2 cellular contexts compared by ENCODE assay signal in the genomic region with DNA sequence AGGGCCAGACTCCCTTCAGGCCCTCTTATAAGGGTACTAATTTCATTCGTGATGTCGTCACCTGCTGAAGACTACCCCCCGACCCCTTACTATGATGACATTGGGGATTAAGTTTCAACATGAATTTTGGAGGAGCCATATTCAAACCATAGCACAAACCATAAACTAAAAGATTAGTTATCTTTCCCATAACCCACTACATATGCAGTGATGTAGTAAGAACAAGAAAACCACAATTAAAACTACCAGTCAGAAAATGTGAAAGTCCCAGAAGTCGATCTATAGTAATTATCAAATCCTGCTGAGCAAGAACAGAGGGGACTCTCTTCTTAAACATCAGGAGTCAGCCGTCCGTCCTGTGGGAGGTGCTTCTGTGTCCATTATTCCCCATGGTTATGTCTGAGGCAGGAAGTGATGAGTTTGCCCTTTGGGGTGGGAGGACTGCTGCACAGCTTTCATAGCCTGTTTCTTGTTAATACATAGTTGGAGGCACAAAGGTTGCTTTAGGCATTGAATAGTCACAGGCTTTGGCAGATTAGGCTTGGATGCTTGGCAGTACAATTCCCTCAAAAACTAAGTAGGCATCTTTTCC.
TF ChIP-seq lines count a peak whose summit lies in the region.

No MANE protein-coding gene starts in this region.

TF ChIP-seq in K562, 482 proteins besides CTCF, POLR2A, EP300 and RAD21:
- TF ChIP-seq L3MBTL2 (IDR thresholded peaks at IDR 0.05) (0 out of 2 replicates have a peak, but pooled peaks have one; percentile 28), ZNF316 (IDR thresholded peaks at IDR 0.05) (0 out of 2 replicates have a peak, but pooled peaks have one; percentile 10), TEAD1 (CRISPR knock-in tag; IDR thresholded peaks at IDR 0.05) (0 out of 4 replicates have a peak, but pooled peaks of 1 of the 2 experiments have one; percentile 11), CBX3 (IDR thresholded peaks at IDR 0.05; ENCODE audit: borderline replicate concordance in 1 of 2, low read length in 2 of 2) (no peak), DMBX1 (CRISPR knock-in tag; IDR thresholded peaks at IDR 0.05; ENCODE audit: borderline replicate concordance) (peak; percentile 76), C11orf30 (IDR thresholded peaks at IDR 0.05; ENCODE audit: low read depth) (peak; percentile 11; the same call in 1 of the 2 replicates), HNRNPUL1 (IDR thresholded peaks at IDR 0.05; ENCODE audit: low read length) (no peak), RBM25 (IDR thresholded peaks at IDR 0.05; ENCODE audit: low read depth, low read length, severe bottlenecking) (no peak), GABPA (tag; conservative IDR thresholded peaks at IDR 0.05; ENCODE audit: low read depth) (peak; percentile 31; the same call in 1 of the 2 replicates), CXXC5 (CRISPR knock-in tag; IDR thresholded peaks at IDR 0.05) (peak; percentile 21; the same call in 1 of the 2 replicates), ZBTB17 (CRISPR knock-in tag; IDR thresholded peaks at IDR 0.05) (0 out of 2 replicates have a peak, but pooled peaks have one; percentile 33)
- TF ChIP-seq, protein P1, sequence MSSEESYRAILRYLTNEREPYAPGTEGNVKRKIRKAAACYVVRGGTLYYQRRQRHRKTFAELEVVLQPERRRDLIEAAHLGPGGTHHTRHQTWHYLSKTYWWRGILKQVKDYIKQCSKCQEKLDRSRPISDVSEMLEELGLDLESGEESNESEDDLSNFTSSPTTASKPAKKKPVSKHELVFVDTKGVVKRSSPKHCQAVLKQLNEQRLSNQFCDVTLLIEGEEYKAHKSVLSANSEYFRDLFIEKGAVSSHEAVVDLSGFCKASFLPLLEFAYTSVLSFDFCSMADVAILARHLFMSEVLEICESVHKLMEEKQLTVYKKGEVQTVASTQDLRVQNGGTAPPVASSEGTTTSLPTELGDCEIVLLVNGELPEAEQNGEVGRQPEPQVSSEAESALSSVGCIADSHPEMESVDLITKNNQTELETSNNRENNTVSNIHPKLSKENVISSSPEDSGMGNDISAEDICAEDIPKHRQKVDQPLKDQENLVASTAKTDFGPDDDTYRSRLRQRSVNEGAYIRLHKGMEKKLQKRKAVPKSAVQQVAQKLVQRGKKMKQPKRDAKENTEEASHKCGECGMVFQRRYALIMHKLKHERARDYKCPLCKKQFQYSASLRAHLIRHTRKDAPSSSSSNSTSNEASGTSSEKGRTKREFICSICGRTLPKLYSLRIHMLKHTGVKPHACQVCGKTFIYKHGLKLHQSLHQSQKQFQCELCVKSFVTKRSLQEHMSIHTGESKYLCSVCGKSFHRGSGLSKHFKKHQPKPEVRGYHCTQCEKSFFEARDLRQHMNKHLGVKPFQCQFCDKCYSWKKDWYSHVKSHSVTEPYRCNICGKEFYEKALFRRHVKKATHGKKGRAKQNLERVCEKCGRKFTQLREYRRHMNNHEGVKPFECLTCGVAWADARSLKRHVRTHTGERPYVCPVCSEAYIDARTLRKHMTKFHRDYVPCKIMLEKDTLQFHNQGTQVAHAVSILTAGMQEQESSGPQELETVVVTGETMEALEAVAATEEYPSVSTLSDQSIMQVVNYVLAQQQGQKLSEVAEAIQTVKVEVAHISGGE (CRISPR knock-in tag; IDR thresholded peaks at IDR 0.05), result 0 out of 6 replicates have a peak, but pooled peaks of 1 of the 3 experiments have one; percentile 2

TF ChIP-seq in SK-N-SH, 30 proteins besides CTCF, POLR2A, EP300 and RAD21:
- TF ChIP-seq CHD2 (IDR thresholded peaks at IDR 0.05; ENCODE audit: low read length, partially characterized antibody), result no peak
- TF ChIP-seq POLR2AphosphoS5 (IDR thresholded peaks at IDR 0.05; ENCODE audit: low read depth, low read length), result no peak
- no peak for TF ChIP-seq TEAD4 (IDR thresholded peaks at IDR 0.05; ENCODE audit: borderline replicate concordance, insufficient read depth)
- TF ChIP-seq RCOR1 (IDR thresholded peaks at IDR 0.05; ENCODE audit: low read length), result no peak
- TF ChIP-seq, protein P2, sequence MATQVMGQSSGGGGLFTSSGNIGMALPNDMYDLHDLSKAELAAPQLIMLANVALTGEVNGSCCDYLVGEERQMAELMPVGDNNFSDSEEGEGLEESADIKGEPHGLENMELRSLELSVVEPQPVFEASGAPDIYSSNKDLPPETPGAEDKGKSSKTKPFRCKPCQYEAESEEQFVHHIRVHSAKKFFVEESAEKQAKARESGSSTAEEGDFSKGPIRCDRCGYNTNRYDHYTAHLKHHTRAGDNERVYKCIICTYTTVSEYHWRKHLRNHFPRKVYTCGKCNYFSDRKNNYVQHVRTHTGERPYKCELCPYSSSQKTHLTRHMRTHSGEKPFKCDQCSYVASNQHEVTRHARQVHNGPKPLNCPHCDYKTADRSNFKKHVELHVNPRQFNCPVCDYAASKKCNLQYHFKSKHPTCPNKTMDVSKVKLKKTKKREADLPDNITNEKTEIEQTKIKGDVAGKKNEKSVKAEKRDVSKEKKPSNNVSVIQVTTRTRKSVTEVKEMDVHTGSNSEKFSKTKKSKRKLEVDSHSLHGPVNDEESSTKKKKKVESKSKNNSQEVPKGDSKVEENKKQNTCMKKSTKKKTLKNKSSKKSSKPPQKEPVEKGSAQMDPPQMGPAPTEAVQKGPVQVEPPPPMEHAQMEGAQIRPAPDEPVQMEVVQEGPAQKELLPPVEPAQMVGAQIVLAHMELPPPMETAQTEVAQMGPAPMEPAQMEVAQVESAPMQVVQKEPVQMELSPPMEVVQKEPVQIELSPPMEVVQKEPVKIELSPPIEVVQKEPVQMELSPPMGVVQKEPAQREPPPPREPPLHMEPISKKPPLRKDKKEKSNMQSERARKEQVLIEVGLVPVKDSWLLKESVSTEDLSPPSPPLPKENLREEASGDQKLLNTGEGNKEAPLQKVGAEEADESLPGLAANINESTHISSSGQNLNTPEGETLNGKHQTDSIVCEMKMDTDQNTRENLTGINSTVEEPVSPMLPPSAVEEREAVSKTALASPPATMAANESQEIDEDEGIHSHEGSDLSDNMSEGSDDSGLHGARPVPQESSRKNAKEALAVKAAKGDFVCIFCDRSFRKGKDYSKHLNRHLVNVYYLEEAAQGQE (IDR thresholded peaks at IDR 0.05; ENCODE audit: low read depth, low read length), result no peak
- no peak for TF ChIP-seq SMC3 (IDR thresholded peaks at IDR 0.05; ENCODE audit: low read depth, low read length)
- TF ChIP-seq FOXJ3 (CRISPR knock-in tag; IDR thresholded peaks at IDR 0.05), result no peak
- TF ChIP-seq MXI1 (IDR thresholded peaks at IDR 0.05; ENCODE audit: low read depth, low read length), result no peak
- TF ChIP-seq FOSL2 (IDR thresholded peaks at IDR 0.05; ENCODE audit: borderline replicate concordance, low read depth), result no peak
- TF ChIP-seq, protein P3, sequence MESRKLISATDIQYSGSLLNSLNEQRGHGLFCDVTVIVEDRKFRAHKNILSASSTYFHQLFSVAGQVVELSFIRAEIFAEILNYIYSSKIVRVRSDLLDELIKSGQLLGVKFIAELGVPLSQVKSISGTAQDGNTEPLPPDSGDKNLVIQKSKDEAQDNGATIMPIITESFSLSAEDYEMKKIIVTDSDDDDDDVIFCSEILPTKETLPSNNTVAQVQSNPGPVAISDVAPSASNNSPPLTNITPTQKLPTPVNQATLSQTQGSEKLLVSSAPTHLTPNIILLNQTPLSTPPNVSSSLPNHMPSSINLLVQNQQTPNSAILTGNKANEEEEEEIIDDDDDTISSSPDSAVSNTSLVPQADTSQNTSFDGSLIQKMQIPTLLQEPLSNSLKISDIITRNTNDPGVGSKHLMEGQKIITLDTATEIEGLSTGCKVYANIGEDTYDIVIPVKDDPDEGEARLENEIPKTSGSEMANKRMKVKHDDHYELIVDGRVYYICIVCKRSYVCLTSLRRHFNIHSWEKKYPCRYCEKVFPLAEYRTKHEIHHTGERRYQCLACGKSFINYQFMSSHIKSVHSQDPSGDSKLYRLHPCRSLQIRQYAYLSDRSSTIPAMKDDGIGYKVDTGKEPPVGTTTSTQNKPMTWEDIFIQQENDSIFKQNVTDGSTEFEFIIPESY (IDR thresholded peaks at IDR 0.05; ENCODE audit: borderline replicate concordance, low read depth), result no peak
- no peak for TF ChIP-seq TAF1 (IDR thresholded peaks at IDR 0.05; ENCODE audit: borderline replicate concordance, low read depth, low read length)
- TF ChIP-seq NRF1 (IDR thresholded peaks at IDR 0.05; ENCODE audit: low read depth, low read length), result no peak
- TF ChIP-seq, protein P4, sequence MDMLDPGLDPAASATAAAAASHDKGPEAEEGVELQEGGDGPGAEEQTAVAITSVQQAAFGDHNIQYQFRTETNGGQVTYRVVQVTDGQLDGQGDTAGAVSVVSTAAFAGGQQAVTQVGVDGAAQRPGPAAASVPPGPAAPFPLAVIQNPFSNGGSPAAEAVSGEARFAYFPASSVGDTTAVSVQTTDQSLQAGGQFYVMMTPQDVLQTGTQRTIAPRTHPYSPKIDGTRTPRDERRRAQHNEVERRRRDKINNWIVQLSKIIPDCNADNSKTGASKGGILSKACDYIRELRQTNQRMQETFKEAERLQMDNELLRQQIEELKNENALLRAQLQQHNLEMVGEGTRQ (IDR thresholded peaks at IDR 0.05; ENCODE audit: borderline replicate concordance, low read depth, low read length), result no peak
- TF ChIP-seq NFIC (IDR thresholded peaks at IDR 0.05; ENCODE audit: borderline replicate concordance), result no peak
- no peak for TF ChIP-seq MEF2A (IDR thresholded peaks at IDR 0.05; ENCODE audit: borderline replicate concordance, low read depth)
- no peak for TF ChIP-seq GATA2 (CRISPR knock-in tag; IDR thresholded peaks at IDR 0.05)
- no peak for TF ChIP-seq GABPA (IDR thresholded peaks at IDR 0.05; ENCODE audit: low read depth)
- no peak for TF ChIP-seq YY1 (IDR thresholded peaks at IDR 0.05; ENCODE audit: low read depth)
- TF ChIP-seq, protein P5, sequence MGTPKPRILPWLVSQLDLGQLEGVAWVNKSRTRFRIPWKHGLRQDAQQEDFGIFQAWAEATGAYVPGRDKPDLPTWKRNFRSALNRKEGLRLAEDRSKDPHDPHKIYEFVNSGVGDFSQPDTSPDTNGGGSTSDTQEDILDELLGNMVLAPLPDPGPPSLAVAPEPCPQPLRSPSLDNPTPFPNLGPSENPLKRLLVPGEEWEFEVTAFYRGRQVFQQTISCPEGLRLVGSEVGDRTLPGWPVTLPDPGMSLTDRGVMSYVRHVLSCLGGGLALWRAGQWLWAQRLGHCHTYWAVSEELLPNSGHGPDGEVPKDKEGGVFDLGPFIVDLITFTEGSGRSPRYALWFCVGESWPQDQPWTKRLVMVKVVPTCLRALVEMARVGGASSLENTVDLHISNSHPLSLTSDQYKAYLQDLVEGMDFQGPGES (IDR thresholded peaks at IDR 0.05; ENCODE audit: low read depth, low read length), result no peak
- TF ChIP-seq, protein P6, sequence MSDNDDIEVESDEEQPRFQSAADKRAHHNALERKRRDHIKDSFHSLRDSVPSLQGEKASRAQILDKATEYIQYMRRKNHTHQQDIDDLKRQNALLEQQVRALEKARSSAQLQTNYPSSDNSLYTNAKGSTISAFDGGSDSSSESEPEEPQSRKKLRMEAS (IDR thresholded peaks at IDR 0.05; ENCODE audit: low read depth), result no peak
